Comparison of ENCODE assay signal across 8 cellular contexts in the genomic region with DNA sequence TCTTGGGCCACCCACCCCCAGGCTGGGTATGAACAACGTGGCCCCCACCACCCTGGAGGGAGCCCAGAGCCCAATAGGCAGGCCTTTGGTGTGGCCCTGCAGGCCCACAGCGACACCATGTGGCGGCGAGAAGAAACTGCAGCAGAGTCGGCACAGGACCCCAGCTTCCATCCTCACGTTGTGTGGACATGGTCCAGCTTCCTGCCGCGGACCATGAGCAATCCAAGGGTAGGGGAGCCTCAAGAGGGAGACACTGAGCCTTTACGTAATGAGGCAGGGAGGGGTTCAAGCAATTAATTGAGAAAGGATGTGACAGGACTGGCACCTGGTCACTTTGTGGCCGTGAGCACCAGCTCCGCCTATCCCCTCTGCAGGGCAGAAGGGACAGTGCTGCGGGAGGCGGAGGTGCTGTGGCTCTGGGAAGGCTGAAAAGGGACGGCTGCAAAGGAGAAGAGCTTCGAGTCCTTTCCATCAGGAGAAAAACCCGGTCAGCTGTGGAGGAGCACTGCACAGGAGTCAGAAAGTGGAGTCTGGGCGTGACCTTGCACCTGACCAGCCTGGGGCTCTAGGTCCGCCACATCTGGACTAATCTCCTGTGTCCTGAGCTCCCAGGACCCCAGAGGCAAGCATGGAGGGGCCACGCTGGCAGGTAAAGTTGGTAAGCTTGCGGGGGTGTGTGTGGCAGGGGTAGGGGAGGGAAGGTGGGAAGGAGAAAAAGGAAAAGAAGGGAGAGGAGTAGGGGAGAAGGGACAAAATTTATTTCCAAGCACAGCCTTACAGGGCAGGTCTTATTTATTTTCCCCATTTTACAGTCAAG. TPM values are rescaled to one million over a fixed set of nuclear protein-coding genes. Genes with fewer than 3 reads are reported as not detected.
A peak's percentile ranks its signal among the peaks of the same experiment; 100 is the strongest.
DNase-seq lines count a peak whose midpoint lies in the region; ATAC-seq and TF ChIP-seq lines count a peak whose summit lies in the region.

No MANE protein-coding gene starts in this region.

- intact Hi-C loops in HCT116 (cut with micrococcal nuclease) (loop anchor here (1.0 to 10.0 kb wide), 2 partner anchors 69 to 182 kb away; no protein-coding TSS in a partner anchor), upper lobe of right lung (cut with DNase I) (loop anchor here (5.0 kb wide), 1 partner anchor 69 kb away; no protein-coding TSS in a partner anchor)

- DNase-seq in 8988T (peak; percentile 68), EL (peak; percentile 68), HCT116 (ENCODE audit: low read depth, low spot score) (peak; percentile 78), NCI-H1417 treated with DMSO at 0.1 percent for 48 hours (lab: John Stamatoyannopoulos, UW) (peak; percentile 7), WERI-Rb-1 (peak; percentile 80), fibroblast of lung (ENCODE audit: low read depth in 2 of 2) (peak; percentile 58 to 59), myocyte (ENCODE audit: low read depth) (peak; percentile 54), upper lobe of right lung (peak; percentile 79)

- CTCF ChIA-PET in HCT116 (lab: Charles Lee), result interaction anchor here (0.8 to 2.5 kb wide), 24 partner anchors 9 to 698 kb away, joined by 3 to 16 read pairs (median 6); a partner anchor contains a TSS

- no peak for TF ChIP-seq POLR2A in HCT116 (IDR thresholded peaks at IDR 0.05; ENCODE audit: borderline replicate concordance, extremely low read depth, insufficient read depth, insufficient read length)

- TF ChIP-seq CTCF in HCT116 (IDR thresholded peaks at IDR 0.05 in 2 of 3, conservative IDR thresholded peaks at IDR 0.05 in 1 of 3; ENCODE audit: borderline replicate concordance in 1 of 3, insufficient read depth in 1 of 3, low read depth in 2 of 3, low read length in 2 of 3) (peak; percentile 97 to 98 (median 98)), WERI-Rb-1 (IDR thresholded peaks at IDR 0.05; ENCODE audit: low read depth, low read length) (peak; percentile 95), fibroblast of lung (conservative IDR thresholded peaks at IDR 0.05 in 1 of 2, IDR thresholded peaks at IDR 0.05 in 1 of 2; ENCODE audit: low read depth in 1 of 2, low read length in 2 of 2) (peak; percentile 88 to 92), upper lobe of right lung (IDR thresholded peaks at IDR 0.05) (peak; percentile 96)

- POLR2A ChIA-PET in HCT116 (lab: Charles Lee), result interaction anchor here (0.6 kb wide), 1 partner anchor 20 kb away, joined by 3 read pairs; no protein-coding TSS in a partner anchor

- H2AFZ ChIP-seq in HCT116 (ENCODE audit: low read depth, low read length, poor library complexity, severe bottlenecking), result peak overlapping the region; percentile 98
- H2AFZ ChIP-seq in fibroblast of lung (ENCODE audit: low read length), result no peak overlapping the region

- H3K79me2 ChIP-seq in HCT116 (ENCODE audit: insufficient read depth, low read length), result no peaks in the 10 kb centered on the region
- no peaks in the 10 kb centered on the region for H3K79me2 ChIP-seq in fibroblast of lung (ENCODE audit: control insufficient read depth, insufficient read depth, low read length)

- no peak overlapping the region for H3K9ac ChIP-seq in HCT116 (ENCODE audit: low read length)
- no peak overlapping the region for H3K9ac ChIP-seq in fibroblast of lung (ENCODE audit: insufficient read depth, low read length)

- H3K36me3 ChIP-seq in HCT116 (ENCODE audit: control insufficient read depth in 1 of 2, insufficient read depth in 2 of 2, low read length in 2 of 2) (no peaks in the 10 kb centered on the region), WERI-Rb-1 (no peaks in the 10 kb centered on the region), fibroblast of lung (ENCODE audit: control insufficient read depth, insufficient read depth, low read length) (no peaks in the 10 kb centered on the region), upper lobe of right lung (no peaks in the 10 kb centered on the region)

- H3K4me2 ChIP-seq in HCT116 (ENCODE audit: low read length) (peak overlapping the region; percentile 72), fibroblast of lung (ENCODE audit: extremely low read depth, insufficient read depth, low read length) (no peak overlapping the region)

- peaks cover 0 to 7% of the 10 kb centered on the region in 2 experiments; a peak in 2 of 4 replicates for H3K4me1 ChIP-seq in HCT116 (ENCODE audit: control insufficient read depth in 1 of 2, insufficient read depth in 2 of 2, low read length in 2 of 2)
- no peaks in the 10 kb centered on the region for H3K4me1 ChIP-seq in fibroblast of lung (ENCODE audit: control insufficient read depth, extremely low read depth, insufficient read depth, low read length)
- peaks cover 7% of the 10 kb centered on the region for H3K4me1 ChIP-seq in upper lobe of right lung

- H4K20me1 ChIP-seq in HCT116 (ENCODE audit: insufficient read depth), result no peaks in the 10 kb centered on the region
- no peaks in the 10 kb centered on the region for H4K20me1 ChIP-seq in fibroblast of lung (ENCODE audit: control insufficient read depth, extremely low read depth, insufficient read depth, low read length)

- no TSS peak for BruUV-seq in HCT116 (replicated peaks; lab: Mats Ljungman, UMichigan)

- H3K9me2 ChIP-seq in HCT116 (ENCODE audit: insufficient read depth), result no peaks in the 10 kb centered on the region

- peak; percentile 98 for TF ChIP-seq RAD21 in HCT116 (IDR thresholded peaks at IDR 0.05; ENCODE audit: low read depth)

- no peaks in the 10 kb centered on the region for H3K27me3 ChIP-seq in HCT116 (ENCODE audit: insufficient read depth, low read length)
- no peaks in the 10 kb centered on the region for H3K27me3 ChIP-seq in WERI-Rb-1 (ENCODE audit: insufficient read depth, low read depth, severe bottlenecking)
- H3K27me3 ChIP-seq in fibroblast of lung (ENCODE audit: control insufficient read depth, insufficient read depth, low read length), result no peaks in the 10 kb centered on the region
- peaks cover 3% of the 10 kb centered on the region for H3K27me3 ChIP-seq in upper lobe of right lung

- H3K4me3 ChIP-seq in HCT116 (replicated peaks in 1 of 2; ENCODE audit: low read depth in 1 of 2, low read length in 2 of 2) (peak overlapping the region in 1 of 2 experiments; percentile 29; a peak in 2 of 4 replicates), WERI-Rb-1 (ENCODE audit: low read depth, low read length) (no peak overlapping the region), fibroblast of lung (replicated peaks in 1 of 4; ENCODE audit: control extremely low read depth in 1 of 4, insufficient read depth in 1 of 4, low read depth in 3 of 4, low read length in 4 of 4) (no peak overlapping the region), upper lobe of right lung (no peak overlapping the region)

- H3K9me3 ChIP-seq in HCT116 (ENCODE audit: control insufficient read depth in 1 of 2, insufficient read depth in 1 of 2, low read depth in 1 of 2, low read length in 2 of 2) (no peaks in the 10 kb centered on the region), WERI-Rb-1 (ENCODE audit: severe bottlenecking) (no peaks in the 10 kb centered on the region), fibroblast of lung (ENCODE audit: control insufficient read depth, insufficient read depth, low read depth, low read length) (no peaks in the 10 kb centered on the region), upper lobe of right lung (no peaks in the 10 kb centered on the region)

- no peak overlapping the region for H3K27ac ChIP-seq in HCT116 (ENCODE audit: low read depth, low read length)
- no peak overlapping the region for H3K27ac ChIP-seq in WERI-Rb-1
- H3K27ac ChIP-seq in fibroblast of lung (ENCODE audit: insufficient read depth, low read length), result no peak overlapping the region
- no peak overlapping the region for H3K27ac ChIP-seq in upper lobe of right lung

- ATAC-seq in HCT116 (peak; percentile 95), upper lobe of right lung (peak; percentile 92)

- RAD21 ChIA-PET in HCT116 (lab: Charles Lee; ENCODE audit: low non-redundant PET in 1 of 2, low total read pairs in 2 of 2, uncharacterized antibody in 2 of 2, unreplicated experiment in 2 of 2), result interaction anchor here (0.9 to 1.0 kb wide), 3 partner anchors 42 to 166 kb away, joined by 3 to 4 read pairs (median 3); a partner anchor contains a TSS

TF ChIP-seq in HCT116, 20 proteins besides CTCF, POLR2A, EP300 and RAD21 (continues in another document):
- TF ChIP-seq ZNF274 (IDR thresholded peaks at IDR 0.05; ENCODE audit: low read depth, low read length) (no peak), ZFX (IDR thresholded peaks at IDR 0.05) (no peak), SRF (IDR thresholded peaks at IDR 0.05; ENCODE audit: low read depth) (no peak), SP1 (IDR thresholded peaks at IDR 0.05; ENCODE audit: low read depth) (no peak), CBX3 (IDR thresholded peaks at IDR 0.05; ENCODE audit: low read depth) (no peak), YY1 (IDR thresholded peaks at IDR 0.05; ENCODE audit: extremely low read depth, insufficient replicate concordance, low read depth, low read length) (peak; percentile 6), FOSL1 (IDR thresholded peaks at IDR 0.05; ENCODE audit: low read depth) (no peak)
- TF ChIP-seq, protein P1, sequence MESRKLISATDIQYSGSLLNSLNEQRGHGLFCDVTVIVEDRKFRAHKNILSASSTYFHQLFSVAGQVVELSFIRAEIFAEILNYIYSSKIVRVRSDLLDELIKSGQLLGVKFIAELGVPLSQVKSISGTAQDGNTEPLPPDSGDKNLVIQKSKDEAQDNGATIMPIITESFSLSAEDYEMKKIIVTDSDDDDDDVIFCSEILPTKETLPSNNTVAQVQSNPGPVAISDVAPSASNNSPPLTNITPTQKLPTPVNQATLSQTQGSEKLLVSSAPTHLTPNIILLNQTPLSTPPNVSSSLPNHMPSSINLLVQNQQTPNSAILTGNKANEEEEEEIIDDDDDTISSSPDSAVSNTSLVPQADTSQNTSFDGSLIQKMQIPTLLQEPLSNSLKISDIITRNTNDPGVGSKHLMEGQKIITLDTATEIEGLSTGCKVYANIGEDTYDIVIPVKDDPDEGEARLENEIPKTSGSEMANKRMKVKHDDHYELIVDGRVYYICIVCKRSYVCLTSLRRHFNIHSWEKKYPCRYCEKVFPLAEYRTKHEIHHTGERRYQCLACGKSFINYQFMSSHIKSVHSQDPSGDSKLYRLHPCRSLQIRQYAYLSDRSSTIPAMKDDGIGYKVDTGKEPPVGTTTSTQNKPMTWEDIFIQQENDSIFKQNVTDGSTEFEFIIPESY (IDR thresholded peaks at IDR 0.05; ENCODE audit: extremely low read depth, insufficient replicate concordance, low read length), result no peak

RNA-seq across cellular contexts. Expression of a gene that starts 44.9 kb away (rescaled TPM):
- total RNA-seq in HCT116 (2021; ENCODE audit: unreplicated experiment), result 2.3 TPM
- polyA plus RNA-seq in HCT116 (2012), result 1.2 and 1.5 TPM in 2 replicates
- total RNA-seq in fibroblast of lung, result 0.99 and 2.6 TPM in 2 replicates
- 0.50 and 0.75 TPM in 2 replicates for polyA plus RNA-seq in fibroblast of lung
- polyA plus RNA-seq in fibroblast of lung (2012), result 0.51 and 0.63 TPM in 2 replicates
- not detected in 2 replicates for polyA minus RNA-seq in fibroblast of lung (ENCODE audit: low replicate concordance)
- total RNA-seq in myocyte, result not detected in 2 replicates
- 0.10 TPM for polyA plus RNA-seq in myocyte (2012)
- 23.8 TPM for total RNA-seq in upper lobe of right lung

RNA-seq across cellular contexts. Expression of a gene that starts 47.8 kb away (rescaled TPM):
- not detected for total RNA-seq in HCT116 (2021; ENCODE audit: unreplicated experiment)
- 0.14 TPM in 1 of 2 replicates, not detected in the other for polyA plus RNA-seq in HCT116 (2012)
- not detected in 2 replicates for total RNA-seq in fibroblast of lung
- not detected in 2 replicates for polyA plus RNA-seq in fibroblast of lung
- not detected in 2 replicates for polyA plus RNA-seq in fibroblast of lung (2012)
- not detected in 2 replicates for polyA minus RNA-seq in fibroblast of lung (ENCODE audit: low replicate concordance)
- not detected in 2 replicates for total RNA-seq in myocyte
- polyA plus RNA-seq in myocyte (2012), result not detected
- 21.0 TPM for total RNA-seq in upper lobe of right lung

Comparison
In these comparisons a context has a peak if more than half of its experiments do, and no peak if none do; other contexts are left out.
1. DNase-seq: peak in every context shown above with its lines; median percentile 80 in WERI-Rb-1; 79 in upper lobe of right lung; 78 in HCT116; 68 in 8988T; 68 in EL; 58 in fibroblast of lung; 54 in myocyte; 7 in NCI-H1417 treated with DMSO at 0.1 percent for 48 hours.
2. RNA of a gene that starts 47.8 kb away (total RNA-seq): 21.0 TPM in upper lobe of right lung (single experiment); not detected in HCT116 (single experiment), not detected in fibroblast of lung and not detected in myocyte; every median in the first group is over 10 times any median in the second.
3. Peak in every context shown above with its lines, with median percentiles within 50 percentile points of each other: CTCF ChIP-seq.